ENCODE assay signal across 15 cellular contexts in genomic region chr1:104125935-104126334, GRCh38.
DNase-seq lines count a peak whose midpoint lies in the region; ATAC-seq and TF ChIP-seq lines count a peak whose summit lies in the region.
"Had no signal": no experiment of that assay in that cellular context is flagged by ENCODE, and none has a peak within 500 bp of the region (broad histone marks: within the 10 kb centered on the region; RNA-seq: fewer than 3 reads in every experiment).

No MANE protein-coding gene starts in this region.

- no peaks in the 10 kb centered on the region for H3K4me1 ChIP-seq in mesendoderm (ENCODE audit: control insufficient read depth, low read depth, low read length)
- H3K4me1 ChIP-seq: BE2C, Caco-2 had no signal

- no peak overlapping the region for H2BK5ac ChIP-seq in mesendoderm (ENCODE audit: low read length)

- no peaks in the 10 kb centered on the region for H3K36me3 ChIP-seq in mesendoderm (ENCODE audit: control insufficient read depth, insufficient read depth, low read length)
- H3K36me3 ChIP-seq: BE2C had no signal

- H3K79me1 ChIP-seq in mesendoderm (ENCODE audit: low read length), result no peaks in the 10 kb centered on the region

- no peak overlapping the region for H3K27ac ChIP-seq in mesendoderm (ENCODE audit: low read depth, low read length)
- H3K27ac ChIP-seq: HL-60 had no signal

- H3K18ac ChIP-seq in mesendoderm (ENCODE audit: low read length), result no peak overlapping the region

- H4K8ac ChIP-seq in mesendoderm (ENCODE audit: low read depth, low read length), result no peak overlapping the region

- H3K4ac ChIP-seq in mesendoderm (ENCODE audit: low read depth, low read length), result no peak overlapping the region

- no peak overlapping the region for H3K4me2 ChIP-seq in mesendoderm (ENCODE audit: low read length)

- ATAC-seq in HG02642 (IDR thresholded peaks at IDR 0.05; ENCODE audit: poor library complexity, unreplicated experiment), result no peak

- H3K9ac ChIP-seq in mesendoderm (ENCODE audit: low read length), result no peak overlapping the region

- no peak overlapping the region for H2AK5ac ChIP-seq in mesendoderm (ENCODE audit: low read length)

- H3K23ac ChIP-seq in mesendoderm (ENCODE audit: low read length), result no peak overlapping the region

- no peak overlapping the region for H4K5ac ChIP-seq in mesendoderm (ENCODE audit: low read length)

- peak overlapping the region; percentile 85 for H2BK120ac ChIP-seq in mesendoderm (ENCODE audit: low read depth, low read length)

- no peak overlapping the region for H3K56ac ChIP-seq in mesendoderm (ENCODE audit: low read length)

- H2BK15ac ChIP-seq in mesendoderm (replicated peaks; ENCODE audit: low read depth), result no peak overlapping the region

- DNase-seq in ACHN (peak; percentile 30), KBM-7 (peak; percentile 30), erythroblast (lab: John Stamatoyannopoulos, UW) (peak; percentile 9 to 12), mesendoderm (no peak), amygdala (lab: John Stamatoyannopoulos, UW) (no peak), UCSD-AML1 (lab: John Stamatoyannopoulos, UW; ENCODE audit: unreplicated experiment) (no peak), NCI-H510A (lab: John Stamatoyannopoulos, UW) (no peak)
- DNase-seq: BE2C; C1 segment of cervical spinal cord; Caco-2; CD4-positive, CD25-positive, alpha-beta regulatory T cell; CD8-positive, alpha-beta memory T cell; H9 had no signal

- WGBS in mesendoderm (ENCODE audit: extremely low coverage, insufficient coverage, low lambda C conversion rate), result no CpG with 5 or more reads among the region's 5 CpGs

- no peaks in the 10 kb centered on the region for H3K27me3 ChIP-seq in mesendoderm (ENCODE audit: insufficient read depth, low read length, poor library complexity)
- H3K27me3 ChIP-seq: BE2C had no signal

- no peak overlapping the region for H3K4me3 ChIP-seq in mesendoderm (ENCODE audit: low read length)

- TF ChIP-seq POLR2A in erythroblast (IDR thresholded peaks at IDR 0.05; ENCODE audit: low read length), result no peak

- in situ Hi-C loops in ACHN (cut with HindIII; ENCODE audit: low pct_ligation_motif_present, low pct_unique_long_range_greater_than_20kb, low sequenced_read_pairs) (no loop called here), KBM-7 (cut with MboI; ENCODE audit: low pct_unique_long_range_greater_than_20kb, low sequenced_read_pairs) (no loop called here)

- no peaks in the 10 kb centered on the region for H3K79me2 ChIP-seq in mesendoderm (ENCODE audit: control insufficient read depth, insufficient read depth, low read length)

Comparison
In these comparisons a context has a peak if more than half of its experiments do, and no peak if none do; other contexts are left out.
1. DNase-seq: peak in ACHN (single experiment), KBM-7 (single experiment) and erythroblast (2 of 2); none in mesendoderm (single experiment), amygdala (0 of 56), UCSD-AML1 (single experiment) and NCI-H510A (single experiment).